ENCODE assay signal across 25 cellular contexts in the genomic region with DNA sequence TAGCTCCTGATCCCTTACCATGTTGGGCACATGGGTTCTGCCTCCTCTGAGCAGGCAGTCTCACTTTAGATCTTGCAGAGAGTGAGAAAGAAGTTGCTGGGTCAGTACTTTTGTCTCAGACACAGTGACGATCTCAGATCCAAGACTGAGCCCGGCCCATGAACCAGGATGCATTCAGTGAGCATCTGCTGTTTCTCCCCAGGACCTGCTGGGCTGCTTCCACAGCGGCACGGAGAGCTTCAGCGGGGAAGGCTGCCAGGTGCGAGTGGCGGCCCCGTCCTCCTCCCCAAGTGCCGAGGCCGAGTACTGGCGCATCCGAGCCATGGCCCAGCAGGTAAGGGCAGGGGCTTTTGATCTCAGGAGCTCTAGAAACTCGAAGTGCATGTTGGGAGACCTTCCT. TPM values are rescaled to one million over a fixed set of nuclear protein-coding genes. Genes with fewer than 3 reads are reported as not detected.
"Had no signal": no experiment of that assay in that cellular context is flagged by ENCODE, and none has a peak within 500 bp of the region (broad histone marks: within the 10 kb centered on the region; RNA-seq: fewer than 3 reads in every experiment).

No MANE protein-coding gene starts in this region.

- H3K4me3 ChIP-seq: SJSA1, SK-N-MC had no signal

- H3K27ac ChIP-seq: HL-60, SJSA1, SK-N-MC had no signal

- DNase-seq: KBM-7, MV-4-11, NCI-H1048, NCI-H1105, NCI-H1417, NCI-H1436 treated with DMSO at 0.1 percent for 48 hours, NCI-H1694, NCI-H187 treated with DMSO at 0.1 percent for 48 hours, NCI-H2081, NCI-H2107, NCI-H226, NCI-H446, NCI-H510A, NCI-H524 treated with DMSO at 0.1 percent for 48 hours, NCI-H69, NCI-H774, Right ventricle myocardium superior, RPMI8226, SIG-M5, T-helper 1 cell had no signal

- H3K4me1 ChIP-seq: SJSA1 had no signal

- H3K9me3 ChIP-seq: SJSA1 had no signal

- H3K27me3 ChIP-seq: SJSA1 had no signal

- H3K36me3 ChIP-seq: SJSA1 had no signal

RNA-seq across cellular contexts. Expression of gene SMIM28, which starts 53.9 kb away (rescaled TPM):
- total RNA-seq: LHCN-M2, MCF 10A, Right ventricle myocardium superior, SJSA1 had no signal
